In the genomic region with DNA sequence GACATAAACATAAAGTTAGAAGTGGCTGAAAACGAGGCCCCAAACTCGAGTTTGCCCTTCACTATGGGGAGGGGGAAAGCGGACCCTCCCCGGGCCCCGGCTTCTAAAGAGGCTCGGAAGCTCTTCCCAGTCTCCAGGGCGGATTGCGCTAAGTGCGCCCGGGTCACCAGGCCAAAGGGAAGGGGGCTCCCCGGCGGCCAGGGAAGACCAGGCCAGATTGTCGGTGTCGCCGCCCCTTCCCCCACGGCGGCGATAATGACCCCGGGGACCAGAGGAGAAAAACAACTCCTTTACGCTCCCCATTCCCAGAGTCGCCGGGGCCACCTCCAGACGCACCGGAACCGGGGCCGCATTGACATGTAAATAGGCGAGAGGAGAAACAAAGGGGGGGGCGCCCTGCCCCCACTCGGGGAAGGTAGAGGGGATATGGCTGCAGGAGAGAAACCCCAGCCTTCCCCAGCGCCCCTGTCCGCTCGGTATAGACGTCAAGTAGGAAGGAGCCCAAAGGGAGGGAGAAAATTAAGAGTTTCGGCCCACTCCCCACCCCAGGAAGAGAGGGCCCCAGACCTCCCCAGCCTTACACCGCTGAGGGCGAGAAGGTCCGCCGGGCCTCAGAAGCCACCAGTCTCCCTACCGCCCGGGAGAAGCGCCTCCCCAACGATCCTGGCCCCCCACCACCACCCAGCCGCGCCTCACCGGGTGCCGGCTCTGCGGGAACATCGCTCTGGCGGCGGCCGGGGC, we compare ENCODE assay signal across 8 cellular contexts. TPM values are rescaled to one million over a fixed set of nuclear protein-coding genes. Genes with fewer than 3 reads are reported as not detected.
DNase-seq lines count a peak whose midpoint lies in the region; ATAC-seq and TF ChIP-seq lines count a peak whose summit lies in the region.

No MANE protein-coding gene starts in this region.

- H3K27ac ChIP-seq in left ventricle myocardium inferior (replicated peaks) (peak overlapping the region; percentile 89), prostate gland (peak overlapping the region; percentile 79 to 85)

- H3K9me3 ChIP-seq in left ventricle myocardium inferior (replicated peaks) (no peaks in the 10 kb centered on the region), prostate gland (no peaks in the 10 kb centered on the region)

- TF ChIP-seq POLR2A in prostate gland (IDR thresholded peaks at IDR 0.05): no peak

- H3K4me1 ChIP-seq in left ventricle myocardium inferior (peaks cover 70% of the 10 kb centered on the region), prostate gland (replicated peaks) (no peaks in the 10 kb centered on the region)

- DNase-seq in stimulated activated CD4-positive, alpha-beta T cell treated with anti-CD3 and anti-CD28 coated beads, Interleukin-15, amount 100 ng/mL, for 24 hours: peak; percentile 5
- no peak for DNase-seq in stimulated activated CD4-positive, alpha-beta T cell treated with anti-CD3 and anti-CD28 coated beads, Interleukin-2, amount 100 ng/mL, for 48 hours
- DNase-seq in activated T-cell treated with anti-CD3 and anti-CD28 coated beads, Interleukin-2, amount 50 U/mL, for 48 hours: peak; percentile 17 to 22
- peak; percentile 33 for DNase-seq in left ventricle myocardium inferior
- peak; percentile 56 for DNase-seq in prostate gland (ENCODE audit: low spot score)
- no peak for DNase-seq in epidermal melanocyte (ENCODE audit: insufficient read length, low spot score)
- DNase-seq in stimulated activated CD4-positive, alpha-beta T cell treated with anti-CD3 and anti-CD28 coated beads, Interleukin-4, amount 100 ng/mL, for 24 hours: no peak

- ATAC-seq in GM19455 (IDR thresholded peaks at IDR 0.05; ENCODE audit: unreplicated experiment): no peak

- WGBS in prostate gland: under 1% methylated on average over 51 of the region's 51 CpGs

- H3K27me3 ChIP-seq in left ventricle myocardium inferior (ENCODE audit: low read depth) (peaks cover 21% of the 10 kb centered on the region), prostate gland (replicated peaks; ENCODE audit: insufficient read depth) (no peaks in the 10 kb centered on the region)

- no peaks in the 10 kb centered on the region for H3K36me3 ChIP-seq in left ventricle myocardium inferior
- H3K36me3 ChIP-seq in prostate gland: no peaks in the 10 kb centered on the region

- TF ChIP-seq CTCF in left ventricle myocardium inferior (IDR thresholded peaks at IDR 0.05; ENCODE audit: borderline replicate concordance) (no peak), prostate gland (IDR thresholded peaks at IDR 0.05) (no peak)

- H3K4me3 ChIP-seq in left ventricle myocardium inferior: peak overlapping the region; percentile 85
- H3K4me3 ChIP-seq in prostate gland: peak overlapping the region; percentile 64 to 66

- intact Hi-C loops in left ventricle myocardium inferior (cut with micrococcal nuclease): loop anchor here (5.0 to 10.0 kb wide), 2 partner anchors 157 to 160 kb away; no protein-coding TSS in a partner anchor
- intact Hi-C loops in prostate gland (cut with DNase I): loop anchor here (2.0 to 10.0 kb wide), 8 partner anchors 100 to 1083 kb away; no protein-coding TSS in a partner anchor

RNA-seq across cellular contexts. Expression of gene TLE1, which starts 1.7 kb away (rescaled TPM):
- 8.5 TPM for total RNA-seq in left ventricle myocardium inferior
- total RNA-seq in prostate gland: 10 to 100 TPM; 61.0 to 89.5 TPM

Comparison
In these comparisons a context has a peak if more than half of its experiments do, and no peak if none do; other contexts are left out.
1. DNase-seq: peak in stimulated activated CD4-positive, alpha-beta T cell treated with anti-CD3 and anti-CD28 coated beads, Interleukin-15, amount 100 ng/mL, for 24 hours (single experiment), activated T-cell treated with anti-CD3 and anti-CD28 coated beads, Interleukin-2, amount 50 U/mL, for 48 hours (2 of 2), left ventricle myocardium inferior (single experiment) and prostate gland (single experiment); none in stimulated activated CD4-positive, alpha-beta T cell treated with anti-CD3 and anti-CD28 coated beads, Interleukin-2, amount 100 ng/mL, for 48 hours (0 of 2), epidermal melanocyte (single experiment) and stimulated activated CD4-positive, alpha-beta T cell treated with anti-CD3 and anti-CD28 coated beads, Interleukin-4, amount 100 ng/mL, for 24 hours (single experiment).